Comparison of ENCODE assay signal across 13 cellular contexts in the genomic region with DNA sequence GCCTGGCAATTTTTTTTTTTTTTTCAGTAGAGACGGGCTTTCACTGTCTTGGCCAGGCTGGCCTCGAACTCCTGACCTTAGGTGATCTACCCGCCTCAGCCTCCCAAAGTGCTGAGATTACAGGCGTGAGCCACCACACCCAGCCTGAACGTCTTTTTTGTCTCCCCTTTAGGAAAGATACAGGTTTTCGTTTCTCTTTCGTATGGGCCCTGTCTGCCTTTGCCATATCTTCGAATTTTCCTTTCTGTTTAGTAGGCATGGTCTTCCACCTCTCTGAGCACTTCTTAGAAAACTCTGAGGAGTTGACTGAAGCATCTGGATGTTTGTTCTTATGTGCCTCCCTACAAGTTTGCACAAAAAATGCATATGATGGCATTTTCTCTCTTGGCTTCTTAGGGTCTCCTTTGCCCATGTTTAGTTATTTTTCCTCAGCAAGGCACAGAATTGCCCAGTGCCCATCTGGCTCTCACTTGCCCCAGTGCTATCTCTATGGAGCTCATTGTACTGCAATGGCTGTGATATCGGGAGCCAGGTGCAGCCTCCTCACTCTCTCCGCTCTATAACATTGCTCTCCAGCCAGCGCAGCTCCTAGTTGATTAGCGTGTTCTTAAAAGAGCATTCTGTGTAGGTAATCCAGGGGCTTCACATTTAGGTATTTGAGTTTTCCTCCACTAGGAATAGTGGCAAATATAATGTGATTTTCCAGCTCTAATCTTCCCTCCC. TPM values are rescaled to one million over a fixed set of nuclear protein-coding genes. Genes with fewer than 3 reads are reported as not detected.
DNase-seq lines count a peak whose midpoint lies in the region; ATAC-seq, FAIRE-seq and TF ChIP-seq lines count a peak whose summit lies in the region.
"Had no signal": no experiment of that assay in that cellular context is flagged by ENCODE, and none has a peak within 500 bp of the region (broad histone marks: within the 10 kb centered on the region; RNA-seq: fewer than 3 reads in every experiment).

No MANE protein-coding gene starts in this region.

- DNase-seq in A549 (ENCODE audit: low read depth in 1 of 2, low spot score in 1 of 2): no peak
- DNase-seq in adrenal gland: no peak
- DNase-seq in immature natural killer cell: peak; percentile 55 to 66 (median 62)
- no peak for DNase-seq in sigmoid colon
- DNase-seq in OCI-M2 (lab: John Stamatoyannopoulos, UW; ENCODE audit: unreplicated experiment): no peak
- DNase-seq: activated B cell treated with CpG ODN at 0.5 μM for 24 hours had no signal

- 90% methylated on average over 12 of the region's 12 CpGs for WGBS in A549 (ENCODE audit: missing lambda C conversion rate)
- WGBS in adrenal gland, 4 donors: 82 to 94% (median 85%) methylated on average over 12 of the region's 12 CpGs
- 88 to 94% methylated on average over 12 of the region's 12 CpGs for WGBS in sigmoid colon, 2 donors

- no peak for TF ChIP-seq POLR2A in A549 (IDR thresholded peaks at IDR 0.05; ENCODE audit: low read length)
- TF ChIP-seq POLR2A in adrenal gland (IDR thresholded peaks at IDR 0.05): no peak
- no peak for TF ChIP-seq POLR2A in sigmoid colon (IDR thresholded peaks at IDR 0.05)

- ATAC-seq in A549 (no peak), GM21515 (IDR thresholded peaks at IDR 0.05; ENCODE audit: unreplicated experiment) (no peak), GM18520 (IDR thresholded peaks at IDR 0.05; ENCODE audit: unreplicated experiment) (no peak), HG03196 (IDR thresholded peaks at IDR 0.05; ENCODE audit: unreplicated experiment) (no peak)

- peaks cover 11 to 17% (median 11%) of the 10 kb centered on the region in 3 donors for H3K36me3 Mint-ChIP-seq in immature natural killer cell

- TF ChIP-seq EP300 in A549 (IDR thresholded peaks at IDR 0.05): no peak
- TF ChIP-seq EP300 in sigmoid colon (IDR thresholded peaks at IDR 0.05): no peak

- TF ChIP-seq RAD21 in A549 (conservative IDR thresholded peaks at IDR 0.05 in 1 of 2, IDR thresholded peaks at IDR 0.05 in 1 of 2): no peak

- H3K4me1 Mint-ChIP-seq in immature natural killer cell: peaks cover under 1 to 63% of the 10 kb centered on the region in 2 donors

- H3K9me3 ChIP-seq in A549: no peaks in the 10 kb centered on the region
- H3K9me3 ChIP-seq in adrenal gland (replicated peaks in 1 of 3): no peaks in the 10 kb centered on the region
- no peaks in the 10 kb centered on the region for H3K9me3 ChIP-seq in sigmoid colon

- peak overlapping the region in 5 of 6 donors; percentile 98 to 100 (median 99) for H3K27ac Mint-ChIP-seq in immature natural killer cell
- H3K27ac Mint-ChIP-seq: activated B cell treated with CpG ODN at 0.5 μM for 24 hours had no signal

- H3K36me3 ChIP-seq in adrenal gland (replicated peaks in 1 of 2) (peaks cover 0 to 5% of the 10 kb centered on the region in 2 donors), sigmoid colon (peaks cover 0 to 31% (median 0%) of the 10 kb centered on the region in 4 donors)

- H3K27ac ChIP-seq in A549: no peak overlapping the region; a peak in 1 of 6 replicates
- peak overlapping the region in 4 of 5 donors; percentile 53 to 79 (median 69) for H3K27ac ChIP-seq in adrenal gland
- peak overlapping the region; percentile 64 to 72 (median 68) for H3K27ac ChIP-seq in sigmoid colon
- H3K27ac ChIP-seq: epithelial cell of prostate had no signal

- H3K4me3 ChIP-seq in A549 (no peak overlapping the region), adrenal gland (no peak overlapping the region), sigmoid colon (no peak overlapping the region)

- no peak overlapping the region for H3K4me2 ChIP-seq in A549

- TF ChIP-seq CTCF in A549 (IDR thresholded peaks at IDR 0.05) (no peak), adrenal gland (IDR thresholded peaks at IDR 0.05) (no peak), sigmoid colon (IDR thresholded peaks at IDR 0.05) (no peak)

- H3K4me3 Mint-ChIP-seq in immature natural killer cell: peak overlapping the region; percentile 64 to 78 (median 73)
- H3K4me3 Mint-ChIP-seq: activated B cell treated with CpG ODN at 0.5 μM for 24 hours, mesothelial cell of epicardium had no signal

- CTCF ChIA-PET in A549 (lab: Yijun Ruan, JAX): interaction anchor here (0.6 to 19.0 kb wide), 4 partner anchors 16 to 223 kb away, joined by 3 to 380 read pairs (median 30); no protein-coding TSS in a partner anchor

- FAIRE-seq in A549 (lab: Jason Lieb, UNC): no peak
- FAIRE-seq: bronchial epithelial cell, HTR-8/SVneo had no signal

- H3K27me3 Mint-ChIP-seq in immature natural killer cell (ENCODE audit: low read depth in 3 of 3): peaks cover 27 to 38% (median 30%) of the 10 kb centered on the region in 3 donors
- H3K27me3 Mint-ChIP-seq: activated B cell treated with CpG ODN at 0.5 μM for 24 hours had no signal

- H3K4me1 ChIP-seq in A549 (peaks cover 31% of the 10 kb centered on the region), adrenal gland (replicated peaks in 1 of 2) (peaks cover 51 to 82% of the 10 kb centered on the region in 2 donors), sigmoid colon (peaks cover 0 to 76% (median 45%) of the 10 kb centered on the region in 4 donors)

- H3K9me3 Mint-ChIP-seq in immature natural killer cell: peaks cover 0 to 4% (median 0%) of the 10 kb centered on the region in 6 donors
- H3K9me3 Mint-ChIP-seq: activated B cell treated with CpG ODN at 0.5 μM for 24 hours, mesothelial cell of epicardium had no signal

- intact Hi-C loops in adrenal gland (cut with DNase I): no loop called here
- intact Hi-C loops in sigmoid colon (cut with DNase I): no loop called here

- H3K27me3 ChIP-seq in adrenal gland (no peaks in the 10 kb centered on the region), sigmoid colon (no peaks in the 10 kb centered on the region)

- POLR2A ChIA-PET in A549 (lab: Yijun Ruan, JAX): no interaction called here

TF ChIP-seq in A549, 52 proteins besides CTCF, POLR2A, EP300 and RAD21:
- TF ChIP-seq PHF8 (IDR thresholded peaks at IDR 0.05; ENCODE audit: borderline replicate concordance, low read depth): no peak
- TF ChIP-seq NR3C1 (IDR thresholded peaks at IDR 0.05): no peak
- TF ChIP-seq MAFK (IDR thresholded peaks at IDR 0.05; ENCODE audit: partially characterized antibody): peak; percentile 48
- TF ChIP-seq CBX2 (IDR thresholded peaks at IDR 0.05; ENCODE audit: borderline replicate concordance, low read depth): no peak

RNA-seq across cellular contexts. Expression of a gene that starts 48.0 kb away (rescaled TPM):
- polyA plus RNA-seq in A549 (2011; rRNA removed): 63.3 and 76.4 TPM in 2 replicates
- 31.8 and 36.7 TPM in 2 replicates for polyA plus RNA-seq in A549 (2012; cell fraction: cytosol; rRNA removed)
- 30.7 and 39.5 TPM in 2 replicates for polyA plus RNA-seq in A549 (2012; cell fraction: nucleus; rRNA removed)
- polyA plus RNA-seq in A549 (2017; fragmentation: RNase III; extraction: RNeasy Plus Mini Kit Qiagen cat#74134 plus additional on column Dnase treatment): 33.1 to 41.0 TPM (median 36.2 TPM) in 3 replicates
- 194 and 230 TPM in 2 replicates for polyA minus RNA-seq in A549 (2011; rRNA and poly(A)+ RNA removed)
- total RNA-seq in adrenal gland: 100 to 1,000 TPM; 116 to 316 (median 173) TPM
- 10 to 100 TPM in 1 of 3 donors, 1 to 10 TPM in 2; 5.6 to 71.0 (median 9.7) TPM for polyA plus RNA-seq in adrenal gland
- 10 to 100 TPM; 26.9 to 70.6 (median 33.1) TPM for polyA plus RNA-seq in immature natural killer cell
- 10 to 100 TPM; 32.9 to 81.5 (median 49.0) TPM for total RNA-seq in sigmoid colon
- 10 to 100 TPM in 1 of 3 donors, 1 to 10 TPM in 2; 1.8 to 27.7 (median 4.2) TPM for polyA plus RNA-seq in sigmoid colon

Comparison
In these comparisons a context has a peak if more than half of its experiments do, and no peak if none do; other contexts are left out.
1. DNase-seq: peak in immature natural killer cell (3 of 3); none in A549 (0 of 2), adrenal gland (0 of 7), sigmoid colon (single experiment) and OCI-M2 (single experiment).
2. H3K27ac ChIP-seq: peak in adrenal gland (4 of 5) and sigmoid colon (4 of 4); none in A549 (0 of 2).